ENCODE assay signal across 19 cellular contexts in the genomic region with DNA sequence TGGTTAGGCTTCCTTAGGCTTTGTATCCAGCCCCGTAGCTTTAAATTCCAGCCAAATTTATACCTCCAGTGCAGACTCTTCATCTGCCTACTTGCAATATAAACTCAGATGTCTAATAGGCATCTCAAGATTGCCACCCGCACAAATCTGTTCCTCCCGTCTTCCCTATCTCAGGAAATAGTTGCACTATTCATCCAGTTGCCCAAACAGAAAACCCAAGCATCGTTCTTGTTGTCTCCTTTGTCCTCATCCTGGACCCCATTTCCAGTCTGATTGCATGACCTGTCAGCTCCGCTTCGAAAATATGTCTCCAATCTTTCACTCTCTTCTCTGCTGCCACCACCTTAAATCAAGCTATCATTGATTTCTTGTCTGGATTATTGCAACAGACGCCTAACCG. TPM values are rescaled to one million over a fixed set of nuclear protein-coding genes. Genes with fewer than 3 reads are reported as not detected.
DNase-seq lines count a peak whose midpoint lies in the region; ATAC-seq and TF ChIP-seq lines count a peak whose summit lies in the region.
"Had no signal": no experiment of that assay in that cellular context is flagged by ENCODE, and none has a peak within 500 bp of the region (broad histone marks: within the 10 kb centered on the region; RNA-seq: fewer than 3 reads in every experiment).

No MANE protein-coding gene starts in this region.

- H3K9ac ChIP-seq in IMR-90 (ENCODE audit: low read depth, low read length), result no peak overlapping the region
- H3K9ac ChIP-seq: BLaER1 treated with 17β-estradiol and CSF1 and Interleukin-3, amounts not matched to agents 10 nM and 100 nM; GM23248 had no signal

- BruUV-seq in IMR-90 (replicated peaks; lab: Mats Ljungman, UMichigan), result no TSS peak

- in situ Hi-C loops in IMR-90 (cut with MboI; ENCODE audit: low sequenced_read_pairs), result no loop called here

- H4K91ac ChIP-seq in IMR-90 (ENCODE audit: insufficient read depth, low read depth, low read length), result no peak overlapping the region

- H2AK9ac ChIP-seq in IMR-90 (replicated peaks; ENCODE audit: low read depth, low read length, poor library complexity), result no peak overlapping the region

- no peaks in the 10 kb centered on the region for H3K36me3 ChIP-seq in IMR-90 (ENCODE audit: control insufficient read depth, insufficient read depth, low read length)
- H3K36me3 ChIP-seq: BE2C; BLaER1 treated with 17β-estradiol and CSF1 and Interleukin-3, amounts not matched to agents 10 nM and 100 nM had no signal

- H3K4me1 Mint-ChIP-seq in activated CD8-positive, alpha-beta memory T cell treated with anti-CD3 and anti-CD28 coated beads, Interleukin-2, amount 10 ng/mL, durations not matched to agents 7 days and 5 days, result peaks cover 16% of the 10 kb centered on the region

- peaks cover 3 to 8% of the 10 kb centered on the region in 2 experiments; a peak in 1 of 4 replicates for H3K79me1 ChIP-seq in IMR-90 (ENCODE audit: low read depth in 1 of 2, low read length in 2 of 2)

- no peak overlapping the region for H2AK5ac ChIP-seq in IMR-90 (ENCODE audit: low read depth, low read length)

- no peak overlapping the region for H2AFZ ChIP-seq in IMR-90 (replicated peaks; ENCODE audit: low read length, poor library complexity)
- H2AFZ ChIP-seq: GM23248 had no signal

- CTCF ChIA-PET in activated CD8-positive, alpha-beta memory T cell treated with anti-CD3 and anti-CD28 coated beads, Interleukin-2, amount 10 ng/mL, durations not matched to agents 7 days and 5 days (lab: Charles Lee), result interaction anchor here (0.6 to 2.8 kb wide), 4 partner anchors 32 to 227 kb away, joined by 3 to 18 read pairs (median 4); a partner anchor contains a TSS
- CTCF ChIA-PET in IMR-90 (lab: Yijun Ruan, JAX), result no interaction called here

- H3K27ac ChIP-seq in IMR-90 (ENCODE audit: insufficient read depth, low read length), result no peak overlapping the region
- H3K27ac ChIP-seq: A549; BLaER1 treated with 17β-estradiol and CSF1 and Interleukin-3, amounts not matched to agents 10 nM and 100 nM; GM23248 had no signal

- peaks cover 8% of the 10 kb centered on the region for H3K9me1 ChIP-seq in IMR-90 (ENCODE audit: insufficient read depth, low read length)

- H3K4ac ChIP-seq in IMR-90 (ENCODE audit: low read depth, low read length), result no peak overlapping the region

- 92% methylated on average over 6 of the region's 8 CpGs; no CpG with 5 or more reads in 1 of the 2 experiments for WGBS in IMR-90 (ENCODE audit: extremely low coverage in 2 of 2, insufficient read length in 1 of 2), 2 experiments

- H3K9me3 Mint-ChIP-seq in activated CD8-positive, alpha-beta memory T cell treated with anti-CD3 and anti-CD28 coated beads, Interleukin-2, amount 10 ng/mL, durations not matched to agents 7 days and 5 days (ENCODE audit: low read depth), result no peaks in the 10 kb centered on the region
- H3K9me3 Mint-ChIP-seq: CD8-positive, alpha-beta T cell had no signal

- DNase-seq in activated CD8-positive, alpha-beta memory T cell treated with anti-CD3 and anti-CD28 coated beads, Interleukin-2, amount 50 U/mL, for 48 hours, result peak; percentile 7
- no peak for DNase-seq in activated CD8-positive, alpha-beta memory T cell treated with anti-CD3 and anti-CD28 coated beads, Interleukin-2, amount 10 ng/mL, durations not matched to agents 7 days and 5 days
- DNase-seq in IMR-90 (no peak), inferior parietal cortex (ENCODE audit: extremely low spot score) (peak; percentile 17), retina (no peak)
- DNase-seq: 8988T; ACHN; AML-193; BE2C; CD8-positive, alpha-beta T cell; DMS153; DND-41; GM23248; H7; HCEC 1CT had no signal

- no peak overlapping the region for H3K27ac Mint-ChIP-seq in activated CD8-positive, alpha-beta memory T cell treated with anti-CD3 and anti-CD28 coated beads, Interleukin-2, amount 10 ng/mL, durations not matched to agents 7 days and 5 days
- H3K27ac Mint-ChIP-seq: CD8-positive, alpha-beta T cell had no signal

- no peaks in the 10 kb centered on the region for H4K20me1 ChIP-seq in IMR-90 (ENCODE audit: insufficient read depth, low read length)
- H4K20me1 ChIP-seq: BLaER1 treated with 17β-estradiol and CSF1 and Interleukin-3, amounts not matched to agents 10 nM and 100 nM had no signal

- no peak overlapping the region for H4K8ac ChIP-seq in IMR-90 (ENCODE audit: low read depth in 2 of 2, low read length in 2 of 2)

- dilution Hi-C loops in IMR-90 (cut with HindIII; ENCODE audit: low sequenced_read_pairs, unreplicated experiment), result no loop called here

- no peak overlapping the region for H2BK5ac ChIP-seq in IMR-90 (ENCODE audit: low read depth, low read length, poor library complexity, severe bottlenecking)

- no peak overlapping the region for H3K4me2 ChIP-seq in IMR-90 (ENCODE audit: low read depth, low read length)
- H3K4me2 ChIP-seq: A549; BLaER1 treated with 17β-estradiol and CSF1 and Interleukin-3, amounts not matched to agents 10 nM and 100 nM had no signal

- H2BK20ac ChIP-seq in IMR-90 (ENCODE audit: low read depth, low read length), result no peak overlapping the region

- H3K9me3 ChIP-seq in IMR-90 (ENCODE audit: control insufficient read depth, insufficient read depth, low read length), result no peaks in the 10 kb centered on the region
- H3K9me3 ChIP-seq: A549, BE2C, Caco-2 had no signal

- no peak overlapping the region for H3K4me3 ChIP-seq in IMR-90 (ENCODE audit: insufficient read depth, low read depth, low read length)
- H3K4me3 ChIP-seq: A549; BLaER1 treated with 17β-estradiol and CSF1 and Interleukin-3, amounts not matched to agents 10 nM and 100 nM; GM23248 had no signal

- H4K5ac ChIP-seq in IMR-90 (ENCODE audit: low read depth, low read length), result no peak overlapping the region

- peaks cover 2% of the 10 kb centered on the region for H3K27me3 Mint-ChIP-seq in activated CD8-positive, alpha-beta memory T cell treated with anti-CD3 and anti-CD28 coated beads, Interleukin-2, amount 10 ng/mL, durations not matched to agents 7 days and 5 days

- H3K56ac ChIP-seq in IMR-90 (ENCODE audit: extremely low read depth, insufficient read depth, low read length), result no peak overlapping the region

- no peaks in the 10 kb centered on the region for H3K4me1 ChIP-seq in IMR-90 (ENCODE audit: control insufficient read depth, insufficient read depth, low read length)
- H3K4me1 ChIP-seq: Caco-2 had no signal

- no peak for TF ChIP-seq CTCF in IMR-90 (conservative IDR thresholded peaks at IDR 0.05; ENCODE audit: low read depth, low read length)

- peaks cover 1% of the 10 kb centered on the region for H3K36me3 Mint-ChIP-seq in activated CD8-positive, alpha-beta memory T cell treated with anti-CD3 and anti-CD28 coated beads, Interleukin-2, amount 10 ng/mL, durations not matched to agents 7 days and 5 days

- no peak overlapping the region for H3K4me3 Mint-ChIP-seq in activated CD8-positive, alpha-beta memory T cell treated with anti-CD3 and anti-CD28 coated beads, Interleukin-2, amount 10 ng/mL, durations not matched to agents 7 days and 5 days
- H3K4me3 Mint-ChIP-seq: CD8-positive, alpha-beta T cell had no signal

- no peak overlapping the region for H3K14ac ChIP-seq in IMR-90 (replicated peaks; ENCODE audit: low read depth, low read length)

- H3K18ac ChIP-seq in IMR-90 (ENCODE audit: low read depth, low read length), result no peak overlapping the region

- no peaks in the 10 kb centered on the region for H3K27me3 ChIP-seq in IMR-90 (ENCODE audit: control insufficient read depth, insufficient read depth, low read length)
- H3K27me3 ChIP-seq: BE2C had no signal

- no peak overlapping the region for H2BK15ac ChIP-seq in IMR-90 (ENCODE audit: low read depth, low read length)

- TF ChIP-seq RAD21 in IMR-90 (IDR thresholded peaks at IDR 0.05; ENCODE audit: low read length), result no peak

- POLR2A ChIA-PET in IMR-90 (lab: Charles Lee; ENCODE audit: unreplicated experiment), result no interaction called here

- TF ChIP-seq POLR2A in IMR-90 (IDR thresholded peaks at IDR 0.05; ENCODE audit: low read depth, low read length), result no peak

- no peak overlapping the region for H2BK120ac ChIP-seq in IMR-90 (ENCODE audit: low read depth, low read length)

- no peak for ATAC-seq in activated CD8-positive, alpha-beta memory T cell treated with anti-CD3 and anti-CD28 coated beads, Interleukin-2, amount 10 ng/mL, durations not matched to agents 7 days and 5 days
- ATAC-seq in IMR-90 (ENCODE audit: low read depth) (no peak), HG03025 (IDR thresholded peaks at IDR 0.05; ENCODE audit: low FRiP score, unreplicated experiment) (no peak)
- ATAC-seq: A549; CD8-positive, alpha-beta T cell had no signal

- intact Hi-C loops in IMR-90 (cut with micrococcal nuclease), result no loop called here

- H3K23ac ChIP-seq in IMR-90 (ENCODE audit: low read depth, low read length), result peak overlapping the region; percentile 6; the same call in 1 of the 2 replicates

RNA-seq across cellular contexts. Expression of a gene that starts 2.3 kb away (rescaled TPM):
- 1 to 10 TPM; 4.6 to 5.5 TPM for total RNA-seq in activated CD8-positive, alpha-beta memory T cell treated with anti-CD3 and anti-CD28 coated beads, Interleukin-2, amount 10 ng/mL, durations not matched to agents 7 days and 5 days
- total RNA-seq in IMR-90 (2012; rRNA removed), result 8.9 and 10.2 TPM in 2 replicates
- 15.1 and 16.9 TPM in 2 replicates for polyA plus RNA-seq in IMR-90 (2012; rRNA removed)
- polyA plus RNA-seq in IMR-90 (2012; cell fraction: cytosol; rRNA removed), result 16.8 and 17.5 TPM in 2 replicates
- polyA plus RNA-seq in IMR-90 (2012; cell fraction: nucleus; rRNA removed; ENCODE audit: low replicate concordance), result 6.8 and 10.6 TPM in 2 replicates

RNA-seq across cellular contexts. Expression of a gene that starts 4.6 kb away (rescaled TPM):
- 10 to 100 TPM; 22.8 to 26.5 TPM for total RNA-seq in activated CD8-positive, alpha-beta memory T cell treated with anti-CD3 and anti-CD28 coated beads, Interleukin-2, amount 10 ng/mL, durations not matched to agents 7 days and 5 days
- total RNA-seq in IMR-90 (2012; rRNA removed), result 18.6 and 21.7 TPM in 2 replicates
- 5.4 and 6.8 TPM in 2 replicates for polyA plus RNA-seq in IMR-90 (2012; rRNA removed)
- polyA plus RNA-seq in IMR-90 (2012; cell fraction: cytosol; rRNA removed), result 1.9 and 2.9 TPM in 2 replicates
- 2.7 and 9.0 TPM in 2 replicates for polyA plus RNA-seq in IMR-90 (2012; cell fraction: nucleus; rRNA removed; ENCODE audit: low replicate concordance)

RNA-seq across cellular contexts. Expression of a gene that starts 24.3 kb away (rescaled TPM):
- total RNA-seq in activated CD8-positive, alpha-beta memory T cell treated with anti-CD3 and anti-CD28 coated beads, Interleukin-2, amount 10 ng/mL, durations not matched to agents 7 days and 5 days, result 100 to 1,000 TPM in 1 of 2 experiments, 10 to 100 TPM in 1; 85.4 to 115 TPM
- total RNA-seq in IMR-90 (2012; rRNA removed), result 143 and 224 TPM in 2 replicates
- polyA plus RNA-seq in IMR-90 (2012; rRNA removed), result 166 and 191 TPM in 2 replicates
- polyA plus RNA-seq in IMR-90 (2012; cell fraction: cytosol; rRNA removed), result 58.0 and 130 TPM in 2 replicates
- polyA plus RNA-seq in IMR-90 (2012; cell fraction: nucleus; rRNA removed; ENCODE audit: low replicate concordance), result 14.1 and 76.2 TPM in 2 replicates

RNA-seq across cellular contexts. Expression of a gene that starts 32.8 kb away (rescaled TPM):
- total RNA-seq in activated CD8-positive, alpha-beta memory T cell treated with anti-CD3 and anti-CD28 coated beads, Interleukin-2, amount 10 ng/mL, durations not matched to agents 7 days and 5 days, result 1 to 10 TPM; 3.6 to 6.3 TPM
- total RNA-seq in IMR-90 (2012; rRNA removed), result 25.5 and 26.9 TPM in 2 replicates
- 41.8 and 42.2 TPM in 2 replicates for polyA plus RNA-seq in IMR-90 (2012; rRNA removed)
- 19.4 and 32.9 TPM in 2 replicates for polyA plus RNA-seq in IMR-90 (2012; cell fraction: cytosol; rRNA removed)
- 88.1 and 140 TPM in 2 replicates for polyA plus RNA-seq in IMR-90 (2012; cell fraction: nucleus; rRNA removed; ENCODE audit: low replicate concordance)

RNA-seq across cellular contexts. Expression of a gene that starts 41.9 kb away (rescaled TPM):
- total RNA-seq in activated CD8-positive, alpha-beta memory T cell treated with anti-CD3 and anti-CD28 coated beads, Interleukin-2, amount 10 ng/mL, durations not matched to agents 7 days and 5 days, result not detected
- not detected in 2 replicates for total RNA-seq in IMR-90 (2012; rRNA removed)
- polyA plus RNA-seq in IMR-90 (2012; rRNA removed), result 0.05 and 0.09 TPM in 2 replicates
- polyA plus RNA-seq in IMR-90 (2012; cell fraction: cytosol; rRNA removed), result 0.01 and 0.03 TPM in 2 replicates
- 0.10 and 0.32 TPM in 2 replicates for polyA plus RNA-seq in IMR-90 (2012; cell fraction: nucleus; rRNA removed; ENCODE audit: low replicate concordance)

Comparison
In these comparisons a context has a peak if more than half of its experiments do, and no peak if none do; other contexts are left out.
1. DNase-seq: peak in activated CD8-positive, alpha-beta memory T cell treated with anti-CD3 and anti-CD28 coated beads, Interleukin-2, amount 50 U/mL, for 48 hours (single experiment) and inferior parietal cortex (single experiment); none in activated CD8-positive, alpha-beta memory T cell treated with anti-CD3 and anti-CD28 coated beads, Interleukin-2, amount 10 ng/mL, durations not matched to agents 7 days and 5 days (single experiment), IMR-90 (single experiment) and retina (single experiment).